ENCODE assay signal across 8 cellular contexts in genomic region chr4:3954540-3955360, GRCh38.
DNase-seq lines count a peak whose midpoint lies in the region; ATAC-seq and TF ChIP-seq lines count a peak whose summit lies in the region.
"Not testable (repeated sequence)": the region's sequence is repeated elsewhere in the genome, so short reads cannot be mapped to it uniquely, and the experiment has no call there.

No MANE protein-coding gene starts in this region.

- CTCF ChIA-PET in Caco-2 (lab: Charles Lee): interaction anchor here (0.6 to 0.7 kb wide), 2 partner anchors 74 to 182 kb away, joined by 3 to 6 read pairs; no protein-coding TSS in a partner anchor

- POLR2A ChIA-PET in Caco-2 (lab: Charles Lee): not testable (repeated sequence)

- DNase-seq in Caco-2: peak; percentile 69 to 72
- peak; percentile 42 to 69 for DNase-seq in NCI-H2081 (lab: John Stamatoyannopoulos, UW)
- peak; percentile 41 for DNase-seq in T-helper 9 cell
- DNase-seq in glomerular visceral epithelial cell (ENCODE audit: extremely low spot score): peak; percentile 92
- peak; percentile 35 for DNase-seq in neural crest cell (ENCODE audit: low read depth, low spot score)
- DNase-seq in stimulated activated CD8-positive, alpha-beta memory T cell treated with anti-CD3 and anti-CD28 coated beads, Interleukin-7, amount 100 ng/mL, for 24 hours (ENCODE audit: low read depth): peak; percentile 57

- peak; percentile 11 for ATAC-seq in HG02610 (IDR thresholded peaks at IDR 0.05; ENCODE audit: unreplicated experiment)

- not testable (repeated sequence) for H3K27me3 Mint-ChIP-seq in Caco-2 (ENCODE audit: insufficient read depth, unreplicated experiment); neural crest cell (ENCODE audit: low read depth)

- peak overlapping the region; percentile 76 for H3K4me3 Mint-ChIP-seq in Caco-2 (ENCODE audit: unreplicated experiment)
- peak overlapping the region; percentile 99 for H3K4me3 Mint-ChIP-seq in neural crest cell

- peak overlapping the region; percentile 75 for H3K4me3 ChIP-seq in Caco-2 (ENCODE audit: low read depth, low read length)

- BruUV-seq in Caco-2 (replicated peaks; lab: Mats Ljungman, UMichigan): TSS peak; percentile 56

- intact Hi-C loops in Caco-2 (cut with micrococcal nuclease; ENCODE audit: unreplicated experiment): not testable (repeated sequence)

- H3K27ac Mint-ChIP-seq in Caco-2 (ENCODE audit: unreplicated experiment): peak overlapping the region; percentile 79
- H3K27ac Mint-ChIP-seq in neural crest cell (ENCODE audit: unreplicated experiment): peak overlapping the region; percentile 96

- not testable (repeated sequence) for H3K9me3 Mint-ChIP-seq in Caco-2 (ENCODE audit: unreplicated experiment); neural crest cell

- not testable (repeated sequence) for H3K4me1 Mint-ChIP-seq in Caco-2 (ENCODE audit: low read depth, unreplicated experiment)
- peaks cover 18% of the 10 kb centered on the region for H3K4me1 Mint-ChIP-seq in neural crest cell

- WGBS in adipose tissue, 3 donors: 1% methylated on average over 48 to 57 of the region's 57 CpGs

- H3K36me3 ChIP-seq in Caco-2 (ENCODE audit: control insufficient read depth, insufficient read depth, low read length): not testable (repeated sequence)

- not testable (repeated sequence) for H3K27me3 ChIP-seq in Caco-2 (replicated peaks; ENCODE audit: control insufficient read depth, insufficient read depth, low read length)

- H3K4me1 ChIP-seq in Caco-2: not testable (repeated sequence)

- H3K9me3 ChIP-seq in Caco-2: not testable (repeated sequence)

- not testable (repeated sequence) for H3K36me3 Mint-ChIP-seq in Caco-2 (ENCODE audit: insufficient read depth, unreplicated experiment); neural crest cell (ENCODE audit: low read depth)

- TF ChIP-seq CTCF in Caco-2 (IDR thresholded peaks at IDR 0.05; ENCODE audit: insufficient read depth in 1 of 2, low read depth in 1 of 2, low read length in 1 of 2, severe bottlenecking in 1 of 2, unreplicated experiment in 1 of 2); neural crest cell (conservative IDR thresholded peaks at IDR 0.05): not testable (repeated sequence)

- H3K27ac ChIP-seq in adipose tissue (ENCODE audit: low read depth, low read length): peak overlapping the region; percentile 66

Comparison
In these comparisons a context has a peak if more than half of its experiments do, and no peak if none do; other contexts are left out.
1. Peak in every context shown above with its lines: DNase-seq, ATAC-seq, H3K4me3 ChIP-seq and H3K27ac ChIP-seq.
2. DNase-seq: peak in every context shown above with its lines; median percentile 92 in glomerular visceral epithelial cell; 70 in Caco-2; 57 in stimulated activated CD8-positive, alpha-beta memory T cell treated with anti-CD3 and anti-CD28 coated beads, Interleukin-7, amount 100 ng/mL, for 24 hours; 56 in NCI-H2081; 41 in T-helper 9 cell; 35 in neural crest cell.